In genomic region chr5:57598097-57598496, GRCh38 we compare ENCODE assay signal across 16 cellular contexts.
"Had no signal": no experiment of that assay in that cellular context is flagged by ENCODE, and none has a peak within 500 bp of the region (broad histone marks: within the 10 kb centered on the region; RNA-seq: fewer than 3 reads in every experiment).

No MANE protein-coding gene starts in this region.

- H3K27ac Mint-ChIP-seq: activated naive CD8-positive, alpha-beta T cell treated with anti-CD3 and anti-CD28 coated beads, Interleukin-2, amount 10 ng/mL, durations not matched to agents 7 days and 5 days; dendritic cell treated with granulocyte-macrophage colony-stimulating factor and Interleukin-4, amounts not matched to agents 40 ng/mL and 50 ng/mL, for 4 days; memory B cell; stimulated activated naive CD8-positive, alpha-beta T cell treated with anti-CD3 and anti-CD28 coated beads, Interleukin-15, Interleukin-2, amounts not matched to agents 100 ng/mL and 50 ng/mL, for 24 hours; T-cell had no signal

- H3K27me3 ChIP-seq: ovary, tibial artery had no signal

- H3K4me1 Mint-ChIP-seq: activated naive CD8-positive, alpha-beta T cell treated with anti-CD3 and anti-CD28 coated beads, Interleukin-2, amount 10 ng/mL, durations not matched to agents 7 days and 5 days; memory B cell; T-cell had no signal

- H3K9me3 ChIP-seq: ovary, tibial artery had no signal

- H3K4me1 ChIP-seq: tibial artery had no signal

- H3K36me3 ChIP-seq: ovary, tibial artery had no signal

- ATAC-seq: left colon, right cardiac atrium, T-cell had no signal

- DNase-seq: activated CD4-positive, alpha-beta T cell treated with anti-CD3 and anti-CD28 coated beads, Interleukin-2, amount 50 U/mL, for 4 hours; activated CD8-positive, alpha-beta memory T cell treated with anti-CD3 and anti-CD28 coated beads, Interleukin-2, amount 50 U/mL, for 48 hours; activated naive CD4-positive, alpha-beta T cell treated with Interleukin-2 at 50 U/mL for 16 hours; activated naive CD8-positive, alpha-beta T cell treated with anti-CD3 and anti-CD28 coated beads, Interleukin-2, amount 10 ng/mL, durations not matched to agents 7 days and 5 days; effector CD4-positive, alpha-beta T cell; left colon; ovary; right cardiac atrium; T-cell; tibial artery had no signal

- H3K4me3 ChIP-seq: ovary, tibial artery had no signal

- H3K4me3 Mint-ChIP-seq: activated naive CD8-positive, alpha-beta T cell treated with anti-CD3 and anti-CD28 coated beads, Interleukin-2, amount 10 ng/mL, durations not matched to agents 7 days and 5 days; brain; dendritic cell treated with granulocyte-macrophage colony-stimulating factor and Interleukin-4, amounts not matched to agents 40 ng/mL and 50 ng/mL, for 4 days; memory B cell; neural crest cell; stimulated activated naive CD8-positive, alpha-beta T cell treated with anti-CD3 and anti-CD28 coated beads, Interleukin-15, Interleukin-2, amounts not matched to agents 100 ng/mL and 50 ng/mL, for 24 hours; T-cell had no signal

- H3K27me3 Mint-ChIP-seq: brain; dendritic cell treated with granulocyte-macrophage colony-stimulating factor and Interleukin-4, amounts not matched to agents 40 ng/mL and 50 ng/mL, for 4 days had no signal

- H3K36me3 Mint-ChIP-seq: activated naive CD8-positive, alpha-beta T cell treated with anti-CD3 and anti-CD28 coated beads, Interleukin-2, amount 10 ng/mL, durations not matched to agents 7 days and 5 days; brain; memory B cell; T-cell had no signal

- H3K27ac ChIP-seq: ovary, tibial artery had no signal

- H3K9me3 Mint-ChIP-seq: activated naive CD8-positive, alpha-beta T cell treated with anti-CD3 and anti-CD28 coated beads, Interleukin-2, amount 10 ng/mL, durations not matched to agents 7 days and 5 days; brain; dendritic cell treated with granulocyte-macrophage colony-stimulating factor and Interleukin-4, amounts not matched to agents 40 ng/mL and 50 ng/mL, for 4 days; memory B cell; neural crest cell; stimulated activated naive CD8-positive, alpha-beta T cell treated with anti-CD3 and anti-CD28 coated beads, Interleukin-15, Interleukin-2, amounts not matched to agents 100 ng/mL and 50 ng/mL, for 24 hours; T-cell had no signal

- FAIRE-seq: endometrium had no signal
